In genomic region chr22:22785316-22786065, GRCh38 we compare ENCODE assay signal across 20 cellular contexts.
"Had no signal": no experiment of that assay in that cellular context is flagged by ENCODE, and none has a peak within 500 bp of the region (broad histone marks: within the 10 kb centered on the region; RNA-seq: fewer than 3 reads in every experiment).

No MANE protein-coding gene starts in this region.

- H3K9me3 ChIP-seq: left ventricle myocardium inferior, testis had no signal

- H3K9me3 Mint-ChIP-seq: activated CD4-positive, alpha-beta memory T cell treated with anti-CD3 and anti-CD28 coated beads for 36 hours; activated naive CD8-positive, alpha-beta T cell treated with anti-CD3 and anti-CD28 coated beads for 36 hours; activated T-helper 17 cell treated with anti-CD3 and anti-CD28 coated beads, Interleukin-2, amount 50 U/mL, for 72 hours; type B pancreatic cell had no signal

- H3K27ac ChIP-seq: cardiac muscle cell, dorsolateral prefrontal cortex, foreskin keratinocyte, left ventricle myocardium inferior, parathyroid adenoma, testis had no signal

- H3K4me3 Mint-ChIP-seq: activated CD4-positive, alpha-beta memory T cell treated with anti-CD3 and anti-CD28 coated beads for 36 hours; activated CD4-positive, alpha-beta T cell treated with anti-CD3 and anti-CD28 coated beads for 36 hours; activated naive CD8-positive, alpha-beta T cell treated with anti-CD3 and anti-CD28 coated beads for 36 hours; activated T-helper 17 cell treated with anti-CD3 and anti-CD28 coated beads, Interleukin-2, amount 50 U/mL, for 72 hours; type B pancreatic cell had no signal

- H3K4me1 ChIP-seq: foreskin keratinocyte, left ventricle myocardium inferior, parathyroid adenoma, testis had no signal

- H3K9ac ChIP-seq: parathyroid adenoma had no signal

- DNase-seq: activated CD4-positive, alpha-beta memory T cell treated with anti-CD3 and anti-CD28 coated beads for 36 hours; activated CD4-positive, alpha-beta T cell treated with anti-CD3 and anti-CD28 coated beads for 36 hours; activated naive CD4-positive, alpha-beta T cell; activated naive CD8-positive, alpha-beta T cell treated with anti-CD3 and anti-CD28 coated beads for 36 hours; activated T-cell treated with anti-CD3 and anti-CD28 coated beads for 4 hours; amniotic stem cell; dorsolateral prefrontal cortex; foreskin keratinocyte; glutamatergic neuron; hypothalamus; kidney glomerular epithelial cell; left ventricle myocardium inferior; stimulated activated CD4-positive, alpha-beta T cell treated with anti-CD3 and anti-CD28 coated beads, Interleukin-4, amount 100 ng/mL, for 1 hour; testis had no signal

- H3K4me3 ChIP-seq: cardiac muscle cell, dorsolateral prefrontal cortex, left ventricle myocardium inferior, smooth muscle cell, testis had no signal

- H3K36me3 Mint-ChIP-seq: activated CD4-positive, alpha-beta memory T cell treated with anti-CD3 and anti-CD28 coated beads for 36 hours; activated naive CD8-positive, alpha-beta T cell treated with anti-CD3 and anti-CD28 coated beads for 36 hours; type B pancreatic cell had no signal

- H3K27ac Mint-ChIP-seq: activated CD4-positive, alpha-beta memory T cell treated with anti-CD3 and anti-CD28 coated beads for 36 hours; activated CD4-positive, alpha-beta T cell treated with anti-CD3 and anti-CD28 coated beads for 36 hours; activated naive CD8-positive, alpha-beta T cell treated with anti-CD3 and anti-CD28 coated beads for 36 hours; activated T-helper 17 cell treated with anti-CD3 and anti-CD28 coated beads, Interleukin-2, amount 50 U/mL, for 72 hours; type B pancreatic cell had no signal

- ATAC-seq: activated CD4-positive, alpha-beta T cell treated with anti-CD3 and anti-CD28 coated beads for 36 hours; activated T-helper 17 cell treated with anti-CD3 and anti-CD28 coated beads, Interleukin-2, amount 50 U/mL, for 72 hours; foreskin keratinocyte; sciatic nerve had no signal

- H3K27me3 Mint-ChIP-seq: activated CD4-positive, alpha-beta T cell treated with anti-CD3 and anti-CD28 coated beads for 36 hours; activated naive CD8-positive, alpha-beta T cell treated with anti-CD3 and anti-CD28 coated beads for 36 hours had no signal

- H3K4me2 ChIP-seq: smooth muscle cell had no signal

- H2AFZ ChIP-seq: parathyroid adenoma had no signal

- H3K36me3 ChIP-seq: cardiac muscle cell, left ventricle myocardium inferior had no signal

- H3K27me3 ChIP-seq: cardiac muscle cell, testis had no signal
